In the genomic region with DNA sequence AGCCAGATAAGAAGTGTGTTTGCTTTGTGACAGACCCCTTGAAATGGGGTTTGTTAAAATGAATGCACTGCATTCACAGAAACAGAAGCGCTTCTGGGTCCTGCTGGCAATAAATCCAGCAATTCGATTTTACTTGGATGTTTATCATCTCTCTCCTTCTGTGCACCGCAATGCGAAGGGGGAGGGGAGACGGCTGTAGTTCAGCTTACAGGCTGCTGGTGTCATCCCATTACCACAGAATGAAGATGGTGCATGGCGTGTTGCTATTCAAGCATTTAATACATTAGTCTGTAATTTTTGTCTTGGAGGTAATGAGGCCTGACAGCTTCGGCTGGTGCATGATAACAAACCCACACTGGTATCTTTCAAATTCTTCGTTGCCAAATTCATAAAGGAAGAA, we compare ENCODE assay signal across 8 cellular contexts.
A peak's percentile ranks its signal among the peaks of the same experiment; 100 is the strongest.
DNase-seq lines count a peak whose midpoint lies in the region; ATAC-seq and TF ChIP-seq lines count a peak whose summit lies in the region.

No MANE protein-coding gene starts in this region.

- no peak for ATAC-seq in HG02970 (IDR thresholded peaks at IDR 0.05; ENCODE audit: low FRiP score, unreplicated experiment)
- ATAC-seq in activated CD8-positive, alpha-beta T cell treated with anti-CD3 and anti-CD28 coated beads, Interleukin-2, amount 10 ng/mL, durations not matched to agents 7 days and 5 days: no peak
- no peak for ATAC-seq in activated T-cell treated with anti-CD3 and anti-CD28 coated beads, Interleukin-2, amount 50 U/mL, for 4 hours

- TF ChIP-seq CTCF in astrocyte of the cerebellum (IDR thresholded peaks at IDR 0.05; ENCODE audit: low read depth, low read length, missing control alignments): peak; percentile 73

- no peaks in the 10 kb centered on the region for H3K27me3 Mint-ChIP-seq in activated CD8-positive, alpha-beta T cell treated with anti-CD3 and anti-CD28 coated beads, Interleukin-2, amount 10 ng/mL, durations not matched to agents 7 days and 5 days (ENCODE audit: low read depth)
- no peaks in the 10 kb centered on the region for H3K27me3 Mint-ChIP-seq in activated T-cell treated with anti-CD3 and anti-CD28 coated beads, Interleukin-2, amount 50 U/mL, for 4 hours (ENCODE audit: low read depth)

- no peak overlapping the region for H3K4me3 ChIP-seq in astrocyte of the cerebellum (ENCODE audit: low read depth, low read length)

- POLR2A ChIA-PET in activated CD8-positive, alpha-beta T cell treated with anti-CD3 and anti-CD28 coated beads, Interleukin-2, amount 10 ng/mL, durations not matched to agents 7 days and 5 days (lab: Charles Lee): no interaction called here

- H3K9me3 Mint-ChIP-seq in activated CD8-positive, alpha-beta T cell treated with anti-CD3 and anti-CD28 coated beads, Interleukin-2, amount 10 ng/mL, durations not matched to agents 7 days and 5 days (ENCODE audit: insufficient read depth): no peaks in the 10 kb centered on the region
- H3K9me3 Mint-ChIP-seq in activated T-cell treated with anti-CD3 and anti-CD28 coated beads, Interleukin-2, amount 50 U/mL, for 4 hours: peaks cover 16% of the 10 kb centered on the region

- H3K4me3 Mint-ChIP-seq in activated CD8-positive, alpha-beta T cell treated with anti-CD3 and anti-CD28 coated beads, Interleukin-2, amount 10 ng/mL, durations not matched to agents 7 days and 5 days: no peak overlapping the region
- H3K4me3 Mint-ChIP-seq in activated T-cell treated with anti-CD3 and anti-CD28 coated beads, Interleukin-2, amount 50 U/mL, for 4 hours: no peak overlapping the region

- H3K27ac Mint-ChIP-seq in activated CD8-positive, alpha-beta T cell treated with anti-CD3 and anti-CD28 coated beads, Interleukin-2, amount 10 ng/mL, durations not matched to agents 7 days and 5 days: no peak overlapping the region

- no peaks in the 10 kb centered on the region for H3K4me1 Mint-ChIP-seq in activated CD8-positive, alpha-beta T cell treated with anti-CD3 and anti-CD28 coated beads, Interleukin-2, amount 10 ng/mL, durations not matched to agents 7 days and 5 days (ENCODE audit: low read depth)
- H3K4me1 Mint-ChIP-seq in activated T-cell treated with anti-CD3 and anti-CD28 coated beads, Interleukin-2, amount 50 U/mL, for 4 hours (ENCODE audit: low read depth): no peaks in the 10 kb centered on the region

- DNase-seq in C1 segment of cervical spinal cord (lab: John Stamatoyannopoulos, UW) (peak in 11 of 14 donors; percentile 0 to 55 (median 19)), NCI-H146 treated with DMSO at 0.1 percent for 48 hours (lab: John Stamatoyannopoulos, UW; ENCODE audit: unreplicated experiment) (peak; percentile 60), astrocyte of the cerebellum (ENCODE audit: low read depth) (peak; percentile 69), kidney tubule cell (ENCODE audit: low spot score) (peak; percentile 74), T-helper 1 cell (no peak)
- DNase-seq in activated CD8-positive, alpha-beta T cell treated with anti-CD3 and anti-CD28 coated beads, Interleukin-2, amount 10 ng/mL, durations not matched to agents 7 days and 5 days: no peak
- no peak for DNase-seq in activated T-cell treated with anti-CD3 and anti-CD28 coated beads, Interleukin-2, amount 50 U/mL, for 4 hours

- H3K36me3 Mint-ChIP-seq in activated CD8-positive, alpha-beta T cell treated with anti-CD3 and anti-CD28 coated beads, Interleukin-2, amount 10 ng/mL, durations not matched to agents 7 days and 5 days (ENCODE audit: low read depth): no peaks in the 10 kb centered on the region
- no peaks in the 10 kb centered on the region for H3K36me3 Mint-ChIP-seq in activated T-cell treated with anti-CD3 and anti-CD28 coated beads, Interleukin-2, amount 50 U/mL, for 4 hours (ENCODE audit: insufficient read depth)

- CTCF ChIA-PET in activated CD8-positive, alpha-beta T cell treated with anti-CD3 and anti-CD28 coated beads, Interleukin-2, amount 10 ng/mL, durations not matched to agents 7 days and 5 days (lab: Charles Lee): no interaction called here

- in situ Hi-C loops in astrocyte of the cerebellum (cut with HindIII; ENCODE audit: low sequenced_read_pairs): no loop called here

Comparison
In these comparisons a context has a peak if more than half of its experiments do, and no peak if none do; other contexts are left out.
1. DNase-seq: peak in C1 segment of cervical spinal cord (11 of 14), NCI-H146 treated with DMSO at 0.1 percent for 48 hours (single experiment), astrocyte of the cerebellum (single experiment) and kidney tubule cell (single experiment); none in activated CD8-positive, alpha-beta T cell treated with anti-CD3 and anti-CD28 coated beads, Interleukin-2, amount 10 ng/mL, durations not matched to agents 7 days and 5 days (single experiment), T-helper 1 cell (0 of 5) and activated T-cell treated with anti-CD3 and anti-CD28 coated beads, Interleukin-2, amount 50 U/mL, for 4 hours (single experiment).